1 cellular context compared by ENCODE assay signal in the genomic region with DNA sequence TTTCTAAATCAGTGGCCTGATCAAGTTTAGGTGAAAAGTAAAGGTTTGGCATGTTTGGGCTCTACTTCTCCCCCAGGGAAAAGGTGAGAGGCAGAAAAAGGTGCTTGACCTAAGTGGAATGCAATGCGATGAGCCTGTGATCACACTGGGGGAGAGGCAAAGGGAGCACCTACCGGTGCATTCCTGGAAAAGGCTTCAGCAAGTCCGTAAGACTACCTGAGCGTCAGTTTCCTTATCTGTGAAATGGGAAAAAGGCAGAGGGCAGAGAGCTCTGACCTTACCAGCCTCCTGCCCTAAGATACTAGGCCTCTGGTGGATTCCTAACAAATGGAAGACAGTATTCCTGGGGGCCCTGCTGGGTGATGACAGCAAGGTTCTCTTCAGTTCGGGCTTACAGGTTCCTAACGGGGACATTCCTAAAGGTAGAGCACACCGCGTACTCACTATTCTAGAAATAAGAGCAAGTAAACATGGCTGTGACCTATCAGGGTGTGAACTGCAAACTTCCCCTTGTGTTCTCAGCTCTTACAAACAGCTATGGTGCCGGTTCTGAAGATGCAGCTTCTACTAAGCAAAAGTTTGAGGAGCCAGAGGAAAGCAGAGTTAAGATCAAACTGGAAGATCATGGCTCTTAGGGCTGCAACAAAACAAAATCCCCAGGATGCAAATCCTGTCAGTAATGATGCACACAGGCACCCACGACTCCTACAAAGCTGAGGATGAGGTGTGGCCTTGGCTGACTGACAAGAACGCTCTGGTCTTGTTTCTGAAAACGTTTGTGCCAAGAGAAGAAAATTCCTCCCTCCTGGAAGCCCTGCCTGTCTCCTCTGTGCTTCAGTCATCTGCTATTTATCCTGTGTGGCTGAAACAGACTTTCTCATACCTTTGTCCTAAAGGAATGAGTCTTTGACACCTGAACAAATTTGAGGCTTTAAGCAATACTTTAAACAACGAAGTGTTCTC.
TF ChIP-seq lines count a peak whose summit lies in the region.

No MANE protein-coding gene starts in this region.

TF ChIP-seq in IMR-90, 13 proteins besides CTCF, POLR2A, EP300 and RAD21 (continued from another document):
- TF ChIP-seq, protein P1, sequence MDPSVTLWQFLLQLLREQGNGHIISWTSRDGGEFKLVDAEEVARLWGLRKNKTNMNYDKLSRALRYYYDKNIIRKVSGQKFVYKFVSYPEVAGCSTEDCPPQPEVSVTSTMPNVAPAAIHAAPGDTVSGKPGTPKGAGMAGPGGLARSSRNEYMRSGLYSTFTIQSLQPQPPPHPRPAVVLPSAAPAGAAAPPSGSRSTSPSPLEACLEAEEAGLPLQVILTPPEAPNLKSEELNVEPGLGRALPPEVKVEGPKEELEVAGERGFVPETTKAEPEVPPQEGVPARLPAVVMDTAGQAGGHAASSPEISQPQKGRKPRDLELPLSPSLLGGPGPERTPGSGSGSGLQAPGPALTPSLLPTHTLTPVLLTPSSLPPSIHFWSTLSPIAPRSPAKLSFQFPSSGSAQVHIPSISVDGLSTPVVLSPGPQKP (IDR thresholded peaks at IDR 0.05; ENCODE audit: borderline replicate concordance, low read depth, low read length): no peak
- no peak for TF ChIP-seq MAZ (IDR thresholded peaks at IDR 0.05; ENCODE audit: borderline replicate concordance, low read depth, low read length)
- no peak for TF ChIP-seq CHD1 (IDR thresholded peaks at IDR 0.05; ENCODE audit: low read depth, low read length)
- no peak for TF ChIP-seq RCOR1 (IDR thresholded peaks at IDR 0.05; ENCODE audit: insufficient replicate concordance, low read length)
- TF ChIP-seq MAFK (IDR thresholded peaks at IDR 0.05; ENCODE audit: low read depth, low read length): no peak
- TF ChIP-seq NFE2L2 (IDR thresholded peaks at IDR 0.05; ENCODE audit: low read depth, low read length): no peak
- no peak for TF ChIP-seq USF2 (IDR thresholded peaks at IDR 0.05; ENCODE audit: low read depth, low read length)
